In genomic region chr4:173274744-173275143, GRCh38 we compare ENCODE assay signal across 30 cellular contexts.
"Had no signal": no experiment of that assay in that cellular context is flagged by ENCODE, and none has a peak within 500 bp of the region (broad histone marks: within the 10 kb centered on the region; RNA-seq: fewer than 3 reads in every experiment).

No MANE protein-coding gene starts in this region.

- H3K9me3 ChIP-seq: ascending aorta, breast epithelium, colonic mucosa, esophagus squamous epithelium, gastroesophageal sphincter had no signal

- FAIRE-seq: endometrium, endothelial cell of umbilical vein had no signal

- H3K27ac ChIP-seq: ascending aorta, breast epithelium, colonic mucosa, epithelial cell of prostate, esophagus squamous epithelium, gastroesophageal sphincter had no signal

- H3K4me3 ChIP-seq: ascending aorta, breast epithelium, colonic mucosa, esophagus squamous epithelium, gastroesophageal sphincter had no signal

- H3K4me1 ChIP-seq: ascending aorta, breast epithelium, colonic mucosa had no signal

- H3K36me3 ChIP-seq: ascending aorta, breast epithelium, colonic mucosa, gastroesophageal sphincter had no signal

- DNase-seq: activated CD4-positive, alpha-beta memory T cell treated with anti-CD3 and anti-CD28 coated beads for 36 hours; activated CD4-positive, alpha-beta T cell treated with anti-CD3 and anti-CD28 coated beads for 36 hours; activated CD4-positive, alpha-beta T cell treated with anti-CD3 and anti-CD28 coated beads, Interleukin-2, amount 10 ng/mL, durations not matched to agents 24 days and 14 days; activated CD4-positive, CD25-positive, alpha-beta regulatory T cell; activated CD4-positive, CD25-positive, alpha-beta regulatory T cell treated with anti-CD3 and anti-CD28 coated beads, Interleukin-2, amount 50 U/mL, for 72 hours; activated CD8-positive, alpha-beta memory T cell treated with anti-CD3 and anti-CD28 coated beads, Interleukin-2, amount 10 ng/mL, durations not matched to agents 7 days and 5 days; activated CD8-positive, alpha-beta memory T cell treated with anti-CD3 and anti-CD28 coated beads, Interleukin-2, amount 50 U/mL, for 48 hours; activated CD8-positive, alpha-beta T cell treated with anti-CD3 and anti-CD28 coated beads, Interleukin-2, amount 10 ng/mL, durations not matched to agents 7 days and 5 days; activated gamma-delta T cell; activated naive CD4-positive, alpha-beta T cell; activated naive CD4-positive, alpha-beta T cell treated with anti-CD3 and anti-CD28 coated beads, Interleukin-2, amount 10 ng/mL, durations not matched to agents 7 days and 5 days; activated naive CD8-positive, alpha-beta T cell treated with anti-CD3 and anti-CD28 coated beads, Interleukin-2, amount 10 ng/mL, durations not matched to agents 7 days and 5 days; activated T-cell treated with anti-CD3 and anti-CD28 coated beads for 4 hours; activated T-cell treated with anti-CD3 and anti-CD28 coated beads, Interleukin-2, amount 50 U/mL, for 24 hours; activated T-cell treated with anti-CD3 and anti-CD28 coated beads, Interleukin-2, amount 50 U/mL, for 72 hours; colonic mucosa; effector CD8-positive, alpha-beta T cell; esophagus squamous epithelium; foreskin melanocyte; head of caudate nucleus; hippocampal formation; T-helper 17 cell; T1000 had no signal

- H3K27me3 ChIP-seq: ascending aorta, breast epithelium, colonic mucosa, esophagus squamous epithelium, gastroesophageal sphincter had no signal

- ATAC-seq: activated CD4-positive, alpha-beta T cell treated with anti-CD3 and anti-CD28 coated beads for 36 hours; activated CD8-positive, alpha-beta memory T cell treated with anti-CD3 and anti-CD28 coated beads, Interleukin-2, amount 10 ng/mL, durations not matched to agents 7 days and 5 days; activated CD8-positive, alpha-beta T cell treated with anti-CD3 and anti-CD28 coated beads, Interleukin-2, amount 10 ng/mL, durations not matched to agents 7 days and 5 days; activated naive CD4-positive, alpha-beta T cell treated with anti-CD3 and anti-CD28 coated beads, Interleukin-2, amount 50 U/mL, for 72 hours; activated T-cell treated with anti-CD3 and anti-CD28 coated beads, Interleukin-2, amount 50 U/mL, for 72 hours; gastroesophageal sphincter; T-helper 17 cell had no signal
